In the genomic region with DNA sequence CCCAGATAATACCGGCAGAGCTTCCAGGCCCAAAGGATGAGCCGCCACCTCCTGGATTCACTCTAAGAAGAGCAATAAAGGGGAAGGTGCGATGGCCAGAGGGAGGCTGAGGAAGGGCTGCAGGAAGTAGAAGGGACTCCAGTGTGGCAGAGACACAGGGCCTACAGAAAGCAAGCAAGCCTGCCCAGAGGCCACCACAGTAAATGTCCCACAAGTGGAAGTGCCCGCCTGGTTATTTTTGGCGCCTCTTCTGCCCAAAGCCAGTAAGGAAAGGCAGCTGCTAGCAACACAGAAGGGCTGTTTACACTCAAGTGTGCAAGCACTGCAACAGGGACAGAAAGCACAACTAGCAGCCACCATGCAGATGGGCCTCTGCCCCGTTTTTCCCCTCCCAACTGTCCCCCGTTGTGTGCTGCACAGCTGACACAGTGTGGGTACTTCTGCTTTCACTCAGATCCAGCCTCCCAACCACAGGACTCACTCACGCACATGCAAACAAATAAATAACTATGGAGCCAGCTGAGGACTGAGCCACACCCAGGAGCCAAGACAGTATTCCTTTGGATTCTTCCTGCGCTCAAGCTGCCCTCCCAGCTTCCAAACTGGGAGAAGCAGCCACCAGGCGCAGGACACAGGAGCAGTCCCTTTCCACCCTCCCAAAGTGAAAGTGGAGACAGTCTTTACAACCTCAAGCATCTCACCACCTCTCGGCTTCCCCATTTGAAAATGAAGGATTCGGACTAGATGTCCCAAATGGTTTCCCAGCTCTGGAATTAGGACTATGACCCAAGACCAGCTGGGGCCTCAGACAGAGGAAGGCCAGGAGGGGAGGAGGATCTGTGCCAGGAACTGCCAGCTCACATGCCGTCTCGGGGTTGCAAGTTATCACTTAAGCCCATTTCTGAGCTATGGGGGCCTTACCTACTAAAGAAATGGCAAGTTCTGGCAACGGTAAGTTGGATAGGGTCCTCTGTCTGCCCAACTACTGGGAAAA, we compare ENCODE assay signal across 8 cellular contexts. TPM values are rescaled to one million over a fixed set of nuclear protein-coding genes. Genes with fewer than 3 reads are reported as not detected.
DNase-seq lines count a peak whose midpoint lies in the region; ATAC-seq and TF ChIP-seq lines count a peak whose summit lies in the region.

No MANE protein-coding gene starts in this region.

- H3K4me1 ChIP-seq in SJCRH30 (peaks cover 71% of the 10 kb centered on the region), mucosa of rectum (ENCODE audit: control insufficient read depth in 2 of 2, insufficient read depth in 2 of 2, low read length in 2 of 2) (peaks cover 92 to 97% of the 10 kb centered on the region in 2 donors), uterus (peaks cover 31 to 69% of the 10 kb centered on the region in 2 donors)

- peak; percentile 51 for ATAC-seq in HG02885 (IDR thresholded peaks at IDR 0.05; ENCODE audit: poor library complexity, unreplicated experiment)

- peaks cover 16% of the 10 kb centered on the region for H3K36me3 Mint-ChIP-seq in dendritic cell treated with granulocyte-macrophage colony-stimulating factor and Interleukin-4, amounts not matched to agents 40 ng/mL and 50 ng/mL, for 4 days (ENCODE audit: low read depth)

- H3K27me3 ChIP-seq in SJCRH30, result no peaks in the 10 kb centered on the region
- no peaks in the 10 kb centered on the region for H3K27me3 ChIP-seq in mucosa of rectum (ENCODE audit: control insufficient read depth in 2 of 2, insufficient read depth in 2 of 2, low read length in 2 of 2)
- H3K27me3 ChIP-seq in uterus, result no peaks in the 10 kb centered on the region

- H3K9me3 Mint-ChIP-seq in dendritic cell treated with granulocyte-macrophage colony-stimulating factor and Interleukin-4, amounts not matched to agents 40 ng/mL and 50 ng/mL, for 4 days, result no peaks in the 10 kb centered on the region

- H3K9ac ChIP-seq in mucosa of rectum (ENCODE audit: low read depth in 1 of 2, low read length in 2 of 2), result peak overlapping the region; percentile 82 to 91

- intact Hi-C loops in dendritic cell treated with granulocyte-macrophage colony-stimulating factor and Interleukin-4, amounts not matched to agents 40 ng/mL and 50 ng/mL, for 4 days (cut with micrococcal nuclease), result loop anchor here (2.0 kb wide), 1 partner anchor 33 kb away; no protein-coding TSS in a partner anchor
- intact Hi-C loops in uterus (cut with DNase I; ENCODE audit: low total_unique reads), result no loop called here

- H3K4me1 Mint-ChIP-seq in dendritic cell treated with granulocyte-macrophage colony-stimulating factor and Interleukin-4, amounts not matched to agents 40 ng/mL and 50 ng/mL, for 4 days (ENCODE audit: low read depth), result peaks cover 97% of the 10 kb centered on the region

- H3K27ac ChIP-seq in SJCRH30 (peak overlapping the region; percentile 34; the same call in 1 of the 2 replicates), mucosa of rectum (ENCODE audit: low read depth in 2 of 2, low read length in 2 of 2) (peak overlapping the region; percentile 94 to 96), uterus (peak overlapping the region; percentile 95 to 97)

- H3K4me3 ChIP-seq in SJCRH30, result no peak overlapping the region
- H3K4me3 ChIP-seq in mucosa of rectum (ENCODE audit: low read length in 2 of 2), result peak overlapping the region; percentile 51 to 55
- peak overlapping the region in 1 of 2 donors; percentile 14 for H3K4me3 ChIP-seq in uterus

- peaks cover 13% of the 10 kb centered on the region for H3K36me3 ChIP-seq in SJCRH30
- H3K36me3 ChIP-seq in mucosa of rectum (ENCODE audit: control insufficient read depth in 2 of 2, insufficient read depth in 2 of 2, low read length in 2 of 2), result no peaks in the 10 kb centered on the region
- H3K36me3 ChIP-seq in uterus, result no peaks in the 10 kb centered on the region

- H3K4me3 Mint-ChIP-seq in dendritic cell treated with granulocyte-macrophage colony-stimulating factor and Interleukin-4, amounts not matched to agents 40 ng/mL and 50 ng/mL, for 4 days, result peak overlapping the region; percentile 74

- no peaks in the 10 kb centered on the region for H3K27me3 Mint-ChIP-seq in dendritic cell treated with granulocyte-macrophage colony-stimulating factor and Interleukin-4, amounts not matched to agents 40 ng/mL and 50 ng/mL, for 4 days

- DNase-seq in activated T-cell treated with anti-CD3 and anti-CD28 coated beads for 24 hours (ENCODE audit: low read depth) (peak; percentile 59), activated T-cell treated with anti-CD3 and anti-CD28 coated beads for 4 hours (no peak), SJCRH30 (peak in 1 of 2 experiments; percentile 28), uterus (no peak), NCI-H146 (lab: John Stamatoyannopoulos, UW) (no peak)

- TF ChIP-seq CTCF in uterus (IDR thresholded peaks at IDR 0.05), result no peak

- no peaks in the 10 kb centered on the region for H3K9me3 ChIP-seq in SJCRH30 (replicated peaks)
- H3K9me3 ChIP-seq in mucosa of rectum (ENCODE audit: control insufficient read depth in 2 of 2, low read length in 2 of 2), result no peaks in the 10 kb centered on the region
- H3K9me3 ChIP-seq in uterus, result no peaks in the 10 kb centered on the region

- no peak for TF ChIP-seq POLR2A in uterus (IDR thresholded peaks at IDR 0.05)

- H3K27ac Mint-ChIP-seq in dendritic cell treated with granulocyte-macrophage colony-stimulating factor and Interleukin-4, amounts not matched to agents 40 ng/mL and 50 ng/mL, for 4 days, result peak overlapping the region; percentile 88

RNA-seq across cellular contexts. Expression of gene PNMA1, which starts 40.0 kb away (rescaled TPM):
- 11.0 and 11.3 TPM in 2 replicates for total RNA-seq in SJCRH30 (2014; rRNA removed; shearing (Covaris generic))
- total RNA-seq in uterus, result 10 to 100 TPM; 12.6 to 58.0 (median 39.4) TPM

Comparison
In these comparisons a context has a peak if more than half of its experiments do, and no peak if none do; other contexts are left out.
1. H3K27ac ChIP-seq: peak in every context shown above with its lines; median percentile 96 in uterus; 95 in mucosa of rectum; 34 in SJCRH30.